ENCODE assay signal across 16 cellular contexts in the genomic region with DNA sequence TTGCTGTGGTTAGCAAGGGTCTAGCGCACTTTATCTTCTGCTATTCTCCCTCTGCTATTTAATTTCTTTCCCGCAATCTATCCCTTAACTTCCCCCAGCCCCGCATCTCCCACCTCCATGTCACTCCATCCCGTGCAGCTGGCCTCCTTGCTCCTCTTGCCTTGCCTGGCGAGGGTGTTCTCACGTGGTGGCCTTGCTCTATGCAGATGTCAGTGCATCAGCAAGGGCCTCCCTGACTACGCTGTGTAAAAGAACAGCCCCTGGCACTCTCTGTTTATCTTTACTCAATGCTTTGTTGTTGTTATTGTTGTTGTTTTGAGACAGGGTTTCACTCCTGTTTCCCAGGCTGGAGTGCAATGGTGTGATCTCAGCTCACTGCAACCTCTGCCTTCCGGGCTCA.
A peak's percentile ranks its signal among the peaks of the same experiment; 100 is the strongest.
DNase-seq lines count a peak whose midpoint lies in the region; ATAC-seq and TF ChIP-seq lines count a peak whose summit lies in the region.
"Had no signal": no experiment of that assay in that cellular context is flagged by ENCODE, and none has a peak within 500 bp of the region (broad histone marks: within the 10 kb centered on the region; RNA-seq: fewer than 3 reads in every experiment).

No MANE protein-coding gene starts in this region.

- no peaks in the 10 kb centered on the region for H3K27me3 Mint-ChIP-seq in activated T-cell treated with anti-CD3 and anti-CD28 coated beads, Interleukin-2, amount 50 U/mL, for 4 hours (ENCODE audit: low read depth)
- H3K27me3 Mint-ChIP-seq in activated T-cell treated with anti-CD3 and anti-CD28 coated beads, Interleukin-2, amount 50 U/mL, for 72 hours (ENCODE audit: low read depth) = no peaks in the 10 kb centered on the region
- H3K27me3 Mint-ChIP-seq in neural crest cell (ENCODE audit: low read depth) = no peaks in the 10 kb centered on the region
- H3K27me3 Mint-ChIP-seq: dendritic cell treated with granulocyte-macrophage colony-stimulating factor and Interleukin-4, amounts not matched to agents 40 ng/mL and 50 ng/mL, for 4 days had no signal

- ATAC-seq in activated T-cell treated with anti-CD3 and anti-CD28 coated beads, Interleukin-2, amount 50 U/mL, for 4 hours = no peak
- no peak for ATAC-seq in activated T-cell treated with anti-CD3 and anti-CD28 coated beads, Interleukin-2, amount 50 U/mL, for 72 hours (replicated peaks in 1 of 2)
- no peak for ATAC-seq in body of pancreas
- no peak for ATAC-seq in HG03469 (IDR thresholded peaks at IDR 0.05; ENCODE audit: unreplicated experiment)
- ATAC-seq in foreskin keratinocyte = no peak
- ATAC-seq: WTC11 had no signal

- H3K9me3 ChIP-seq in body of pancreas (no peaks in the 10 kb centered on the region), thyroid gland (no peaks in the 10 kb centered on the region)
- H3K9me3 ChIP-seq: SK-N-SH had no signal

- no peak for TF ChIP-seq CTCF in body of pancreas (IDR thresholded peaks at IDR 0.05)
- TF ChIP-seq CTCF in neural crest cell (conservative IDR thresholded peaks at IDR 0.05) = no peak
- no peak for TF ChIP-seq CTCF in thyroid gland (IDR thresholded peaks at IDR 0.05)
- no peak for TF ChIP-seq CTCF in foreskin keratinocyte (conservative IDR thresholded peaks at IDR 0.05)

- H3K27me3 ChIP-seq in body of pancreas = no peaks in the 10 kb centered on the region
- no peaks in the 10 kb centered on the region for H3K27me3 ChIP-seq in thyroid gland
- peaks cover 54% of the 10 kb centered on the region for H3K27me3 ChIP-seq in foreskin keratinocyte

- H3K4me3 ChIP-seq in body of pancreas (no peak overlapping the region), thyroid gland (replicated peaks in 1 of 3) (peak overlapping the region in 1 of 3 donors; percentile 36)

- TF ChIP-seq POLR2A in body of pancreas (IDR thresholded peaks at IDR 0.05) (no peak), thyroid gland (IDR thresholded peaks at IDR 0.05) (peak in 1 of 2 donors; percentile 25)

- H3K27ac ChIP-seq in body of pancreas (peak overlapping the region; percentile 92 to 99 (median 97)), thyroid gland (peak overlapping the region; percentile 98 to 99 (median 99)), foreskin keratinocyte (no peak overlapping the region)
- H3K27ac ChIP-seq: KMS-11 had no signal

- peaks cover 81% of the 10 kb centered on the region for H3K4me1 Mint-ChIP-seq in activated T-cell treated with anti-CD3 and anti-CD28 coated beads, Interleukin-2, amount 50 U/mL, for 4 hours (ENCODE audit: low read depth)
- peaks cover 51% of the 10 kb centered on the region for H3K4me1 Mint-ChIP-seq in activated T-cell treated with anti-CD3 and anti-CD28 coated beads, Interleukin-2, amount 50 U/mL, for 72 hours (ENCODE audit: low read depth)
- peaks cover 57% of the 10 kb centered on the region for H3K4me1 Mint-ChIP-seq in neural crest cell

- intact Hi-C loops in body of pancreas (cut with DNase I) = no loop called here
- intact Hi-C loops in thyroid gland (cut with DNase I) = loop anchor here (5.0 kb wide), 1 partner anchor 124 kb away; a partner anchor contains a TSS

- H3K9me3 Mint-ChIP-seq in activated T-cell treated with anti-CD3 and anti-CD28 coated beads, Interleukin-2, amount 50 U/mL, for 4 hours = no peaks in the 10 kb centered on the region
- no peaks in the 10 kb centered on the region for H3K9me3 Mint-ChIP-seq in activated T-cell treated with anti-CD3 and anti-CD28 coated beads, Interleukin-2, amount 50 U/mL, for 72 hours
- H3K9me3 Mint-ChIP-seq in neural crest cell = peaks cover 3% of the 10 kb centered on the region
- H3K9me3 Mint-ChIP-seq: dendritic cell treated with granulocyte-macrophage colony-stimulating factor and Interleukin-4, amounts not matched to agents 40 ng/mL and 50 ng/mL, for 4 days; memory B cell; WTC11 had no signal

- H3K27ac Mint-ChIP-seq in activated T-cell treated with anti-CD3 and anti-CD28 coated beads, Interleukin-2, amount 50 U/mL, for 72 hours = no peak overlapping the region
- peak overlapping the region; percentile 31 for H3K27ac Mint-ChIP-seq in neural crest cell (ENCODE audit: unreplicated experiment)
- H3K27ac Mint-ChIP-seq: dendritic cell treated with granulocyte-macrophage colony-stimulating factor and Interleukin-4, amounts not matched to agents 40 ng/mL and 50 ng/mL, for 4 days; WTC11 had no signal

- DNase-seq in activated T-cell treated with anti-CD3 and anti-CD28 coated beads, Interleukin-2, amount 50 U/mL, for 4 hours = no peak
- no peak for DNase-seq in activated T-cell treated with anti-CD3 and anti-CD28 coated beads, Interleukin-2, amount 50 U/mL, for 72 hours
- DNase-seq in body of pancreas (no peak), neural crest cell (ENCODE audit: low read depth, low spot score) (no peak), thyroid gland (no peak), T1000 (lab: John Stamatoyannopoulos, UW) (no peak), foreskin keratinocyte (no peak)
- DNase-seq: activated CD8-positive, alpha-beta memory T cell treated with anti-CD3 and anti-CD28 coated beads, Interleukin-2, amount 50 U/mL, for 4 hours; NCI-H146; SK-N-SH; stimulated activated CD4-positive, alpha-beta T cell treated with anti-CD3 and anti-CD28 coated beads, Interleukin-12 subunit alpha, Interleukin-12 subunit beta, amount 100 ng/mL, for 4 hours had no signal

- no peaks in the 10 kb centered on the region for H3K36me3 ChIP-seq in body of pancreas (replicated peaks in 1 of 2; ENCODE audit: insufficient read depth in 1 of 2, low read depth in 2 of 2)
- peaks cover 1 to 2% of the 10 kb centered on the region in 2 donors for H3K36me3 ChIP-seq in thyroid gland

- 91 to 94% methylated on average over 8 of the region's 8 CpGs for WGBS in body of pancreas, 2 donors
- 91 to 92% methylated on average over 8 of the region's 8 CpGs for WGBS in thyroid gland, 2 donors

- H3K4me1 ChIP-seq in body of pancreas (peaks cover 75% of the 10 kb centered on the region), thyroid gland (peaks cover 56 to 89% of the 10 kb centered on the region in 2 donors), foreskin keratinocyte (no peaks in the 10 kb centered on the region)

- H3K4me3 Mint-ChIP-seq in activated T-cell treated with anti-CD3 and anti-CD28 coated beads, Interleukin-2, amount 50 U/mL, for 4 hours = peak overlapping the region; percentile 19
- H3K4me3 Mint-ChIP-seq in activated T-cell treated with anti-CD3 and anti-CD28 coated beads, Interleukin-2, amount 50 U/mL, for 72 hours = no peak overlapping the region
- no peak overlapping the region for H3K4me3 Mint-ChIP-seq in neural crest cell
- H3K4me3 Mint-ChIP-seq: dendritic cell treated with granulocyte-macrophage colony-stimulating factor and Interleukin-4, amounts not matched to agents 40 ng/mL and 50 ng/mL, for 4 days; memory B cell; WTC11 had no signal

- no peaks in the 10 kb centered on the region for H3K36me3 Mint-ChIP-seq in activated T-cell treated with anti-CD3 and anti-CD28 coated beads, Interleukin-2, amount 50 U/mL, for 4 hours (ENCODE audit: insufficient read depth)
- H3K36me3 Mint-ChIP-seq in activated T-cell treated with anti-CD3 and anti-CD28 coated beads, Interleukin-2, amount 50 U/mL, for 72 hours (ENCODE audit: insufficient read depth in 2 of 2) = no peaks in the 10 kb centered on the region
- H3K36me3 Mint-ChIP-seq in neural crest cell (ENCODE audit: low read depth) = peaks cover 12% of the 10 kb centered on the region
- H3K36me3 Mint-ChIP-seq: memory B cell, WTC11 had no signal
